ENCODE assay signal across 1 cellular context in genomic region chr6:43274916-43275597, GRCh38.
TF ChIP-seq lines count a peak whose summit lies in the region.

No MANE protein-coding gene starts in this region.

TF ChIP-seq in HepG2, 621 proteins besides CTCF, POLR2A, EP300 and RAD21 (continued from another document and continues in another):
- TF ChIP-seq, protein P1, sequence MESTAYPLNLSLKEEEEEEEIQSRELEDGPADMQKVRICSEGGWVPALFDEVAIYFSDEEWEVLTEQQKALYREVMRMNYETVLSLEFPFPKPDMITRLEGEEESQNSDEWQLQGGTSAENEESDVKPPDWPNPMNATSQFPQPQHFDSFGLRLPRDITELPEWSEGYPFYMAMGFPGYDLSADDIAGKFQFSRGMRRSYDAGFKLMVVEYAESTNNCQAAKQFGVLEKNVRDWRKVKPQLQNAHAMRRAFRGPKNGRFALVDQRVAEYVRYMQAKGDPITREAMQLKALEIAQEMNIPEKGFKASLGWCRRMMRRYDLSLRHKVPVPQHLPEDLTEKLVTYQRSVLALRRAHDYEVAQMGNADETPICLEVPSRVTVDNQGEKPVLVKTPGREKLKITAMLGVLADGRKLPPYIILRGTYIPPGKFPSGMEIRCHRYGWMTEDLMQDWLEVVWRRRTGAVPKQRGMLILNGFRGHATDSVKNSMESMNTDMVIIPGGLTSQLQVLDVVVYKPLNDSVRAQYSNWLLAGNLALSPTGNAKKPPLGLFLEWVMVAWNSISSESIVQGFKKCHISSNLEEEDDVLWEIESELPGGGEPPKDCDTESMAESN (CRISPR knock-in tag; conservative IDR thresholded peaks at IDR 0.05), result peak; percentile 68; the same call in 1 of the 2 replicates
- TF ChIP-seq ZNF260 (CRISPR knock-in tag; IDR thresholded peaks at IDR 0.05; ENCODE audit: borderline replicate concordance, low read depth) (no peak), HNF4G (IDR thresholded peaks at IDR 0.05; ENCODE audit: borderline replicate concordance, low read depth, low read length) (peak; percentile 95), HNF4G (CRISPR knock-in tag; IDR thresholded peaks at IDR 0.05; ENCODE audit: borderline replicate concordance, low read depth) (peak; percentile 97), ZNF616 (CRISPR knock-in tag; IDR thresholded peaks at IDR 0.05; ENCODE audit: low read depth) (0 out of 2 replicates have a peak, but pooled peaks have one; percentile 79), JUNB (CRISPR knock-in tag; IDR thresholded peaks at IDR 0.05; ENCODE audit: borderline replicate concordance) (no peak), ZNF251 (CRISPR knock-in tag; IDR thresholded peaks at IDR 0.05) (peak; percentile 30; the same call in 1 of the 2 replicates), NCOA1 (CRISPR knock-in tag; IDR thresholded peaks at IDR 0.05) (peak; percentile 83; the same call in 1 of the 2 replicates), SP1 (IDR thresholded peaks at IDR 0.05) (no peak), SP1 (CRISPR knock-in tag; IDR thresholded peaks at IDR 0.05) (no peak; the same call in 1 of the 2 replicates), LCORL (IDR thresholded peaks at IDR 0.05) (no peak), LCORL (CRISPR knock-in tag; IDR thresholded peaks at IDR 0.05) (peak; percentile 89), RBM39 (IDR thresholded peaks at IDR 0.05; ENCODE audit: low read depth, low read length, poor library complexity, severe bottlenecking) (peak; percentile 52), AGO1 (IDR thresholded peaks at IDR 0.05; ENCODE audit: low read depth, low read length, poor library complexity, severe bottlenecking) (no peak), ZFP41 (CRISPR knock-in tag; IDR thresholded peaks at IDR 0.05; ENCODE audit: borderline replicate concordance) (no peak), ZNF510 (CRISPR knock-in tag; IDR thresholded peaks at IDR 0.05; ENCODE audit: low read depth) (peak; percentile 81; the same call in 1 of the 2 replicates), ZNF501 (CRISPR knock-in tag; IDR thresholded peaks at IDR 0.05) (peak; percentile 46; the same call in 1 of the 2 replicates), TCF7 (IDR thresholded peaks at IDR 0.05; ENCODE audit: low read depth) (no peak), ZNF382 (CRISPR knock-in tag; IDR thresholded peaks at IDR 0.05; ENCODE audit: borderline replicate concordance) (no peak), ATF5 (CRISPR knock-in tag; IDR thresholded peaks at IDR 0.05; ENCODE audit: low read depth) (peak; percentile 98), YY1 (IDR thresholded peaks at IDR 0.05; ENCODE audit: insufficient read depth, insufficient replicate concordance, low read depth, low read length) (peak; percentile 55), ZZZ3 (CRISPR knock-in tag; IDR thresholded peaks at IDR 0.05; ENCODE audit: borderline replicate concordance) (no peak; the same call in 1 of the 2 replicates), ZNF264 (CRISPR knock-in tag; IDR thresholded peaks at IDR 0.05) (no peak), SKI (IDR thresholded peaks at IDR 0.05; ENCODE audit: partially characterized antibody) (peak; percentile 80), CENPX (CRISPR knock-in tag; IDR thresholded peaks at IDR 0.05) (no peak), NFIC (IDR thresholded peaks at IDR 0.05; ENCODE audit: low read length) (no peak), SATB2 (CRISPR knock-in tag; IDR thresholded peaks at IDR 0.05) (no peak), ZSCAN5A (CRISPR knock-in tag; IDR thresholded peaks at IDR 0.05; ENCODE audit: borderline replicate concordance) (no peak), PBX3 (CRISPR knock-in tag; IDR thresholded peaks at IDR 0.05; ENCODE audit: borderline replicate concordance) (no peak), CBFB (CRISPR knock-in tag; IDR thresholded peaks at IDR 0.05) (no peak), KIAA2018 (CRISPR knock-in tag; IDR thresholded peaks at IDR 0.05; ENCODE audit: borderline replicate concordance) (no peak), ZNF224 (CRISPR knock-in tag; IDR thresholded peaks at IDR 0.05) (0 out of 2 replicates have a peak, but pooled peaks have one; percentile 30), ZNF878 (CRISPR knock-in tag; IDR thresholded peaks at IDR 0.05) (peak; percentile 23; the same call in 1 of the 2 replicates), MTF1 (CRISPR knock-in tag; IDR thresholded peaks at IDR 0.05) (no peak), PRPF4 (IDR thresholded peaks at IDR 0.05; ENCODE audit: low read depth, low read length, poor library complexity, severe bottlenecking) (no peak), NFYC (CRISPR knock-in tag; IDR thresholded peaks at IDR 0.05) (no peak), CREB1 (IDR thresholded peaks at IDR 0.05) (no peak), CREB1 (CRISPR knock-in tag; IDR thresholded peaks at IDR 0.05) (no peak), ZNF841 (CRISPR knock-in tag; IDR thresholded peaks at IDR 0.05; ENCODE audit: borderline replicate concordance) (no peak), ZNF75D (CRISPR knock-in tag; IDR thresholded peaks at IDR 0.05; ENCODE audit: borderline replicate concordance) (no peak), NAIF1 (CRISPR knock-in tag; IDR thresholded peaks at IDR 0.05; ENCODE audit: borderline replicate concordance) (no peak), TBP (CRISPR knock-in tag; IDR thresholded peaks at IDR 0.05) (no peak), TRIM24 (CRISPR knock-in tag; IDR thresholded peaks at IDR 0.05) (no peak)
- TF ChIP-seq, protein P2, sequence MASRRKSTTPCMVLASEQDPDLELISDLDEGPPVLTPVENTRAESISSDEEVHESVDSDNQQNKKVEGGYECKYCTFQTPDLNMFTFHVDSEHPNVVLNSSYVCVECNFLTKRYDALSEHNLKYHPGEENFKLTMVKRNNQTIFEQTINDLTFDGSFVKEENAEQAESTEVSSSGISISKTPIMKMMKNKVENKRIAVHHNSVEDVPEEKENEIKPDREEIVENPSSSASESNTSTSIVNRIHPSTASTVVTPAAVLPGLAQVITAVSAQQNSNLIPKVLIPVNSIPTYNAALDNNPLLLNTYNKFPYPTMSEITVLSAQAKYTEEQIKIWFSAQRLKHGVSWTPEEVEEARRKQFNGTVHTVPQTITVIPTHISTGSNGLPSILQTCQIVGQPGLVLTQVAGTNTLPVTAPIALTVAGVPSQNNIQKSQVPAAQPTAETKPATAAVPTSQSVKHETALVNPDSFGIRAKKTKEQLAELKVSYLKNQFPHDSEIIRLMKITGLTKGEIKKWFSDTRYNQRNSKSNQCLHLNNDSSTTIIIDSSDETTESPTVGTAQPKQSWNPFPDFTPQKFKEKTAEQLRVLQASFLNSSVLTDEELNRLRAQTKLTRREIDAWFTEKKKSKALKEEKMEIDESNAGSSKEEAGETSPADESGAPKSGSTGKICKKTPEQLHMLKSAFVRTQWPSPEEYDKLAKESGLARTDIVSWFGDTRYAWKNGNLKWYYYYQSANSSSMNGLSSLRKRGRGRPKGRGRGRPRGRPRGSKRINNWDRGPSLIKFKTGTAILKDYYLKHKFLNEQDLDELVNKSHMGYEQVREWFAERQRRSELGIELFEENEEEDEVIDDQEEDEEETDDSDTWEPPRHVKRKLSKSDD (CRISPR knock-in tag; IDR thresholded peaks at IDR 0.05; ENCODE audit: low read depth), result peak; percentile 90; the same call in 1 of the 2 replicates
- TF ChIP-seq, protein P3, sequence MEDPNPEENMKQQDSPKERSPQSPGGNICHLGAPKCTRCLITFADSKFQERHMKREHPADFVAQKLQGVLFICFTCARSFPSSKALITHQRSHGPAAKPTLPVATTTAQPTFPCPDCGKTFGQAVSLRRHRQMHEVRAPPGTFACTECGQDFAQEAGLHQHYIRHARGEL (CRISPR knock-in tag; IDR thresholded peaks at IDR 0.05), result 0 out of 2 replicates have a peak, but pooled peaks have one; percentile 32
- TF ChIP-seq, protein P4, sequence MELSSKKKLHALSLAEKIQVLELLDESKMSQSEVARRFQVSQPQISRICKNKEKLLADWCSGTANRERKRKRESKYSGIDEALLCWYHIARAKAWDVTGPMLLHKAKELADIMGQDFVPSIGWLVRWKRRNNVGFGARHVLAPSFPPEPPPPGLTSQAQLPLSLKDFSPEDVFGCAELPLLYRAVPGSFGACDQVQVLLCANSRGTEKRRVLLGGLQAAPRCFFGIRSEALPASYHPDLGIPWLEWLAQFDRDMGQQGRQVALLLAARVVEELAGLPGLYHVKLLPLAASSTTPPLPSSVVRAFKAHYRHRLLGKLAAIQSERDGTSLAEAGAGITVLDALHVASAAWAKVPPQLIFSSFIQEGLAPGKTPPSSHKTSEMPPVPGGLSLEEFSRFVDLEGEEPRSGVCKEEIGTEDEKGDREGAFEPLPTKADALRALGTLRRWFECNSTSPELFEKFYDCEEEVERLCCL (CRISPR knock-in tag; IDR thresholded peaks at IDR 0.05; ENCODE audit: borderline replicate concordance), result no peak
- TF ChIP-seq, protein P5, sequence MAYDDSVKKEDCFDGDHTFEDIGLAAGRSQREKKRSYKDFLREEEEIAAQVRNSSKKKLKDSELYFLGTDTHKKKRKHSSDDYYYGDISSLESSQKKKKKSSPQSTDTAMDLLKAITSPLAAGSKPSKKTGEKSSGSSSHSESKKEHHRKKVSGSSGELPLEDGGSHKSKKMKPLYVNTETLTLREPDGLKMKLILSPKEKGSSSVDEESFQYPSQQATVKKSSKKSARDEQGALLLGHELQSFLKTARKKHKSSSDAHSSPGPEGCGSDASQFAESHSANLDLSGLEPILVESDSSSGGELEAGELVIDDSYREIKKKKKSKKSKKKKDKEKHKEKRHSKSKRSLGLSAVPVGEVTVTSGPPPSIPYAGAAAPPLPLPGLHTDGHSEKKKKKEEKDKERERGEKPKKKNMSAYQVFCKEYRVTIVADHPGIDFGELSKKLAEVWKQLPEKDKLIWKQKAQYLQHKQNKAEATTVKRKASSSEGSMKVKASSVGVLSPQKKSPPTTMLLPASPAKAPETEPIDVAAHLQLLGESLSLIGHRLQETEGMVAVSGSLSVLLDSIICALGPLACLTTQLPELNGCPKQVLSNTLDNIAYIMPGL (CRISPR knock-in tag; IDR thresholded peaks at IDR 0.05; ENCODE audit: borderline replicate concordance in 1 of 2, low read depth in 1 of 2), result peak; percentile 69 to 80
